ENCODE assay signal across 20 cellular contexts in genomic region chr6:41454189-41454789, GRCh38.
"Had no signal": no experiment of that assay in that cellular context is flagged by ENCODE, and none has a peak within 500 bp of the region (broad histone marks: within the 10 kb centered on the region; RNA-seq: fewer than 3 reads in every experiment).

No MANE protein-coding gene starts in this region.

- H3K4me3 ChIP-seq: lung, mucosa of descending colon, prostate gland, right atrium auricular region, skin epidermis, spleen, thoracic aorta, tibial nerve had no signal

- H3K36me3 ChIP-seq: prostate gland, right atrium auricular region, spleen, thoracic aorta, tibial nerve had no signal

- H3K9me3 ChIP-seq: mucosa of descending colon, prostate gland, right atrium auricular region, spleen, thoracic aorta, tibial nerve had no signal

- H3K27me3 ChIP-seq: right atrium auricular region, tibial nerve had no signal

- ATAC-seq: effector memory CD8-positive, alpha-beta T cell; left lobe of liver; mucosa of descending colon; natural killer cell treated with Interleukin-12 subunit alpha and Interleukin-12 subunit beta and Interleukin-15 and Interleukin-18, amount 100 ng/mL, for 72 hours; stimulated activated memory B cell treated with anti-CD40 and anti-IgM and Interleukin-4, amounts not matched to agents 10 μg/mL and 1 μg/mL and 100 μg/mL, for 72 hours; stimulated activated naive CD8-positive, alpha-beta T cell treated with anti-CD3 and anti-CD28 coated beads, Interleukin-15, Interleukin-2, amounts not matched to agents 100 U/mL and 50 U/mL, for 24 hours had no signal

- FAIRE-seq: frontal cortex, keratinocyte had no signal

- H3K27ac ChIP-seq: prostate gland, right atrium auricular region, skin epidermis, spleen, thoracic aorta, tibial nerve had no signal

- H3K4me1 ChIP-seq: spleen had no signal

- DNase-seq: cerebellar nuclear complex; cortex of kidney; effector memory CD8-positive, alpha-beta T cell; head of caudate nucleus; mucosa of descending colon; naive B cell; spleen; stimulated activated CD4-positive, alpha-beta T cell treated with anti-CD3 and anti-CD28 coated beads, Interleukin-4, amount 100 ng/mL, for 4 hours; stimulated activated naive CD8-positive, alpha-beta T cell treated with anti-CD3 and anti-CD28 coated beads, Interleukin-15, Interleukin-2, amounts not matched to agents 100 U/mL and 50 U/mL, for 24 hours had no signal
